ENCODE assay signal across 14 cellular contexts in genomic region chrY:18601287-18601686, GRCh38. TPM values are rescaled to one million over a fixed set of nuclear protein-coding genes. Genes with fewer than 3 reads are reported as not detected.
DNase-seq lines count a peak whose midpoint lies in the region; ATAC-seq, FAIRE-seq and TF ChIP-seq lines count a peak whose summit lies in the region.
"Not testable (repeated sequence)": the region's sequence is repeated elsewhere in the genome, so short reads cannot be mapped to it uniquely, and the experiment has no call there.
"Had no signal": no experiment of that assay in that cellular context is flagged by ENCODE, and none has a peak within 500 bp of the region (broad histone marks: within the 10 kb centered on the region; RNA-seq: fewer than 3 reads in every experiment).

No MANE protein-coding gene starts in this region.

- not testable (repeated sequence) for H3K27ac Mint-ChIP-seq in activated CD8-positive, alpha-beta memory T cell treated with anti-CD3 and anti-CD28 coated beads, Interleukin-2, amount 10 ng/mL, durations not matched to agents 7 days and 5 days

- not testable (repeated sequence) for H3K27me3 Mint-ChIP-seq in activated CD8-positive, alpha-beta memory T cell treated with anti-CD3 and anti-CD28 coated beads, Interleukin-2, amount 10 ng/mL, durations not matched to agents 7 days and 5 days

- CTCF ChIA-PET in activated CD8-positive, alpha-beta memory T cell treated with anti-CD3 and anti-CD28 coated beads, Interleukin-2, amount 10 ng/mL, durations not matched to agents 7 days and 5 days (lab: Charles Lee), result not testable (repeated sequence)

- not testable (repeated sequence) for H3K36me3 Mint-ChIP-seq in activated CD8-positive, alpha-beta memory T cell treated with anti-CD3 and anti-CD28 coated beads, Interleukin-2, amount 10 ng/mL, durations not matched to agents 7 days and 5 days

- not testable (repeated sequence) for DNase-seq in GM12891 (ENCODE audit: insufficient read length, low spot score); activated CD8-positive, alpha-beta memory T cell treated with anti-CD3 and anti-CD28 coated beads, Interleukin-2, amount 10 ng/mL, durations not matched to agents 7 days and 5 days

- not testable (repeated sequence) for H3K9me3 Mint-ChIP-seq in activated CD8-positive, alpha-beta memory T cell treated with anti-CD3 and anti-CD28 coated beads, Interleukin-2, amount 10 ng/mL, durations not matched to agents 7 days and 5 days (ENCODE audit: low read depth)

- peak; percentile 95 for FAIRE-seq in GM12891 (lab: Jason Lieb, UNC)

- H3K4me1 Mint-ChIP-seq in activated CD8-positive, alpha-beta memory T cell treated with anti-CD3 and anti-CD28 coated beads, Interleukin-2, amount 10 ng/mL, durations not matched to agents 7 days and 5 days, result not testable (repeated sequence)

- ATAC-seq in GM19035 (IDR thresholded peaks at IDR 0.05; ENCODE audit: unreplicated experiment) (peak; percentile 89), GM21423 (IDR thresholded peaks at IDR 0.05; ENCODE audit: unreplicated experiment) (peak; percentile 51), HG02588 (IDR thresholded peaks at IDR 0.05; ENCODE audit: unreplicated experiment) (peak; percentile 92), HG02798 (IDR thresholded peaks at IDR 0.05; ENCODE audit: poor library complexity, unreplicated experiment) (peak; percentile 92), HG03045 (IDR thresholded peaks at IDR 0.05; ENCODE audit: unreplicated experiment) (peak; percentile 68), HG03439 (IDR thresholded peaks at IDR 0.05; ENCODE audit: unreplicated experiment) (peak; percentile 92)
- ATAC-seq in activated CD8-positive, alpha-beta memory T cell treated with anti-CD3 and anti-CD28 coated beads, Interleukin-2, amount 10 ng/mL, durations not matched to agents 7 days and 5 days, result peak; percentile 33

- not testable (repeated sequence) for H3K4me3 Mint-ChIP-seq in activated CD8-positive, alpha-beta memory T cell treated with anti-CD3 and anti-CD28 coated beads, Interleukin-2, amount 10 ng/mL, durations not matched to agents 7 days and 5 days

- TF ChIP-seq POLR2A in GM12891 (IDR thresholded peaks at IDR 0.05; ENCODE audit: low read depth, low read length), result not testable (repeated sequence)

RNA-seq across cellular contexts. Expression of gene HSFY1, which starts 54.8 kb away (rescaled TPM):
- not detected for polyA plus RNA-seq in GM12891 (2012; ENCODE audit: low read depth, missing spikeins)
- total RNA-seq in activated CD8-positive, alpha-beta memory T cell treated with anti-CD3 and anti-CD28 coated beads, Interleukin-2, amount 10 ng/mL, durations not matched to agents 7 days and 5 days, result not detected
- total RNA-seq: Calu3; GM23338; H9; T-helper 1 cell treated with Interleukin-12 subunit alpha and Interleukin-12 subunit beta and Interleukin-4 antibody, amounts not matched to agents 30 ng/mL and 1 ng/mL, for 36 hours had no signal
- polyA plus RNA-seq: BJ, GM23338, IgD-negative memory B cell had no signal

Comparison
In these comparisons a context has a peak if more than half of its experiments do, and no peak if none do; other contexts are left out.
1. ATAC-seq: peak in every context shown above with its lines; median percentile 92 in HG02588; 92 in HG02798; 92 in HG03439; 89 in GM19035; 68 in HG03045; 51 in GM21423; 33 in activated CD8-positive, alpha-beta memory T cell treated with anti-CD3 and anti-CD28 coated beads, Interleukin-2, amount 10 ng/mL, durations not matched to agents 7 days and 5 days.